ENCODE assay signal across 15 cellular contexts in genomic region chr15:39273805-39274411, GRCh38.
A peak's percentile ranks its signal among the peaks of the same experiment; 100 is the strongest.
DNase-seq lines count a peak whose midpoint lies in the region; ATAC-seq and TF ChIP-seq lines count a peak whose summit lies in the region.
"Had no signal": no experiment of that assay in that cellular context is flagged by ENCODE, and none has a peak within 500 bp of the region (broad histone marks: within the 10 kb centered on the region; RNA-seq: fewer than 3 reads in every experiment).

No MANE protein-coding gene starts in this region.

- H3K36me3 ChIP-seq in mammary epithelial cell (ENCODE audit: insufficient read depth, low read length) (no peaks in the 10 kb centered on the region), MM.1S (replicated peaks; ENCODE audit: insufficient read depth, low read length) (no peaks in the 10 kb centered on the region)
- H3K36me3 ChIP-seq: ovary, transverse colon had no signal

- H3F3A ChIP-seq in MM.1S (ENCODE audit: insufficient read depth, low read length), result no peaks in the 10 kb centered on the region

- H3K4me2 ChIP-seq in mammary epithelial cell (ENCODE audit: insufficient read depth, low read depth, low read length) (no peak overlapping the region), MM.1S (ENCODE audit: low read depth, low read length) (no peak overlapping the region)

- ATAC-seq in GM21825 (IDR thresholded peaks at IDR 0.05; ENCODE audit: unreplicated experiment), result no peak
- ATAC-seq in GM21528 (IDR thresholded peaks at IDR 0.05; ENCODE audit: low FRiP score, unreplicated experiment), result no peak
- ATAC-seq: activated T-cell treated with anti-CD3 and anti-CD28 coated beads, Interleukin-2, amount 50 U/mL, for 4 hours; CD8-positive, alpha-beta T cell; GM12878 had no signal

- H3K9ac ChIP-seq in mammary epithelial cell (ENCODE audit: insufficient read depth, low read length) (no peak overlapping the region), MM.1S (ENCODE audit: low read length) (no peak overlapping the region)

- CTCF ChIA-PET in mammary epithelial cell (lab: Charles Lee; ENCODE audit: low non-redundant PET), result no interaction called here

- TF ChIP-seq CTCF in mammary epithelial cell (conservative IDR thresholded peaks at IDR 0.05 in 1 of 2, IDR thresholded peaks at IDR 0.05 in 1 of 2; ENCODE audit: extremely low read depth in 1 of 2, insufficient read depth in 1 of 2, low read depth in 1 of 2, low read length in 2 of 2), result no peak
- TF ChIP-seq CTCF in lower leg skin (IDR thresholded peaks at IDR 0.05), result no peak
- TF ChIP-seq CTCF in MM.1S (IDR thresholded peaks at IDR 0.05; ENCODE audit: low read length), result no peak

- H3K4me3 ChIP-seq in mammary epithelial cell (replicated peaks in 1 of 3; ENCODE audit: insufficient read depth in 1 of 3, low read depth in 2 of 3, low read length in 3 of 3), result no peak overlapping the region
- no peak overlapping the region for H3K4me3 ChIP-seq in lower leg skin (ENCODE audit: low read depth, poor library complexity, severe bottlenecking)
- H3K4me3 ChIP-seq in MM.1S (ENCODE audit: low read length), result no peak overlapping the region
- H3K4me3 ChIP-seq: GM12878, ovary, transverse colon had no signal

- in situ Hi-C loops in mammary epithelial cell (cut with MboI; ENCODE audit: low sequenced_read_pairs in 2 of 2), result no loop called here

- WGBS in mammary epithelial cell (ENCODE audit: low coverage, missing lambda C conversion rate), result 19% methylated on average over 3 of the region's 3 CpGs
- WGBS in lower leg skin, 2 donors, result 47 to 56% methylated on average over 3 of the region's 3 CpGs

- H4K20me1 ChIP-seq in mammary epithelial cell (ENCODE audit: insufficient read depth, low read length) (no peaks in the 10 kb centered on the region), MM.1S (ENCODE audit: insufficient read depth, low read length) (no peaks in the 10 kb centered on the region)

- H3K9me3 ChIP-seq in mammary epithelial cell (replicated peaks; ENCODE audit: insufficient read depth, low read length) (no peaks in the 10 kb centered on the region), MM.1S (replicated peaks; ENCODE audit: insufficient read depth, low read length) (no peaks in the 10 kb centered on the region)
- H3K9me3 ChIP-seq: ovary, transverse colon had no signal

- H3K9me2 ChIP-seq in MM.1S (replicated peaks; ENCODE audit: insufficient read depth, low read length), result no peaks in the 10 kb centered on the region

- dilution Hi-C loops in mammary epithelial cell (cut with HindIII; ENCODE audit: low sequenced_read_pairs), result no loop called here

- H3K4me1 ChIP-seq in mammary epithelial cell (ENCODE audit: insufficient read depth, low read length) (peaks cover 25% of the 10 kb centered on the region), MM.1S (ENCODE audit: low read length) (no peaks in the 10 kb centered on the region)

- H3K27me3 ChIP-seq in mammary epithelial cell (ENCODE audit: insufficient read depth, low read length) (no peaks in the 10 kb centered on the region), MM.1S (replicated peaks; ENCODE audit: insufficient read depth, low read length) (no peaks in the 10 kb centered on the region)
- H3K27me3 ChIP-seq: ovary, transverse colon had no signal

- H3K79me2 ChIP-seq in mammary epithelial cell (ENCODE audit: insufficient read depth, low read length) (no peaks in the 10 kb centered on the region), MM.1S (ENCODE audit: low read length) (no peaks in the 10 kb centered on the region)

- H2AFZ ChIP-seq in mammary epithelial cell (ENCODE audit: low read depth, low read length) (peak overlapping the region; percentile 40), MM.1S (ENCODE audit: low read length) (no peak overlapping the region)

- DNase-seq in EH (ENCODE audit: low read depth), result peak; percentile 78
- DNase-seq in NCI-H2081 (lab: John Stamatoyannopoulos, UW), result peak; percentile 67 to 93
- no peak for DNase-seq in mammary epithelial cell
- peak; percentile 72 for DNase-seq in myocyte (ENCODE audit: low read depth)
- DNase-seq in lower leg skin (ENCODE audit: low spot score in 2 of 2), result no peak
- no peak for DNase-seq in MM.1S
- DNase-seq: activated B cell treated with CpG ODN at 0.5 μM for 24 hours; activated T-cell treated with anti-CD3 and anti-CD28 coated beads, Interleukin-2, amount 50 U/mL, for 4 hours; CD8-positive, alpha-beta T cell; foreskin melanocyte; ovary; transverse colon had no signal

- TF ChIP-seq POLR2A in lower leg skin (IDR thresholded peaks at IDR 0.05), result no peak

- no TSS peak for BruUV-seq in mammary epithelial cell (replicated peaks; lab: Mats Ljungman, UMichigan)

- H3K27ac ChIP-seq in mammary epithelial cell (ENCODE audit: insufficient read depth, low read depth, low read length) (no peak overlapping the region), MM.1S (ENCODE audit: low read length) (no peak overlapping the region)
- H3K27ac ChIP-seq: ovary, transverse colon had no signal

- intact Hi-C loops in mammary epithelial cell (cut with micrococcal nuclease) (no loop called here), lower leg skin (cut with DNase I; ENCODE audit: low total_unique reads) (no loop called here)

Comparison
In these comparisons a context has a peak if more than half of its experiments do, and no peak if none do; other contexts are left out.
1. DNase-seq: peak in EH (single experiment), NCI-H2081 (2 of 2) and myocyte (single experiment); none in mammary epithelial cell (single experiment), lower leg skin (0 of 2) and MM.1S (single experiment).